Comparison of ENCODE assay signal across 8 cellular contexts in genomic region chr18:35756506-35757117, GRCh38.
DNase-seq lines count a peak whose midpoint lies in the region; ATAC-seq and TF ChIP-seq lines count a peak whose summit lies in the region.

No MANE protein-coding gene starts in this region.

- no peak overlapping the region for H3K4me3 Mint-ChIP-seq in activated CD4-positive, alpha-beta T cell treated with anti-CD3 and anti-CD28 coated beads, Interleukin-2, amount 10 ng/mL, durations not matched to agents 24 days and 14 days
- no peak overlapping the region for H3K4me3 Mint-ChIP-seq in memory B cell
- no peak overlapping the region for H3K4me3 Mint-ChIP-seq in stimulated activated effector memory CD8-positive, alpha-beta T cell treated with anti-CD3 and anti-CD28 coated beads, Interleukin-12 subunit alpha, Interleukin-12 subunit beta, amount 100 ng/mL, for 72 hours

- no peak for TF ChIP-seq POLR2A in GM18505 (IDR thresholded peaks at IDR 0.05; ENCODE audit: borderline replicate concordance, extremely low read depth, insufficient read depth, insufficient read length)

- H3K9me3 Mint-ChIP-seq in activated CD4-positive, alpha-beta T cell treated with anti-CD3 and anti-CD28 coated beads, Interleukin-2, amount 10 ng/mL, durations not matched to agents 24 days and 14 days = no peaks in the 10 kb centered on the region
- H3K9me3 Mint-ChIP-seq in memory B cell = no peaks in the 10 kb centered on the region
- H3K9me3 Mint-ChIP-seq in stimulated activated effector memory CD8-positive, alpha-beta T cell treated with anti-CD3 and anti-CD28 coated beads, Interleukin-12 subunit alpha, Interleukin-12 subunit beta, amount 100 ng/mL, for 72 hours = no peaks in the 10 kb centered on the region

- ATAC-seq in HG03159 (IDR thresholded peaks at IDR 0.05; ENCODE audit: unreplicated experiment) = peak; percentile 76
- ATAC-seq in memory B cell (ENCODE audit: low read depth) = peak; percentile 79
- ATAC-seq in stimulated activated effector memory CD8-positive, alpha-beta T cell treated with anti-CD3 and anti-CD28 coated beads, Interleukin-12 subunit alpha, Interleukin-12 subunit beta, amount 100 ng/mL, for 72 hours = peak; percentile 75
- no peak for ATAC-seq in GM18505 (IDR thresholded peaks at IDR 0.05; ENCODE audit: unreplicated experiment)

- intact Hi-C loops in activated CD4-positive, alpha-beta T cell treated with anti-CD3 and anti-CD28 coated beads, Interleukin-2, amount 10 ng/mL, durations not matched to agents 24 days and 14 days (cut with micrococcal nuclease) = loop anchor here (1.0 to 10.0 kb wide), 2 partner anchors 338 to 528 kb away; no protein-coding TSS in a partner anchor

- no peak overlapping the region for H3K4me3 ChIP-seq in GM12864 (ENCODE audit: low read depth, low read length)

- H3K27ac Mint-ChIP-seq in activated CD4-positive, alpha-beta T cell treated with anti-CD3 and anti-CD28 coated beads, Interleukin-2, amount 10 ng/mL, durations not matched to agents 24 days and 14 days = no peak overlapping the region
- no peak overlapping the region for H3K27ac Mint-ChIP-seq in memory B cell
- H3K27ac Mint-ChIP-seq in stimulated activated effector memory CD8-positive, alpha-beta T cell treated with anti-CD3 and anti-CD28 coated beads, Interleukin-12 subunit alpha, Interleukin-12 subunit beta, amount 100 ng/mL, for 72 hours = no peak overlapping the region

- no peaks in the 10 kb centered on the region for H3K4me1 Mint-ChIP-seq in activated CD4-positive, alpha-beta T cell treated with anti-CD3 and anti-CD28 coated beads, Interleukin-2, amount 10 ng/mL, durations not matched to agents 24 days and 14 days
- no peaks in the 10 kb centered on the region for H3K4me1 Mint-ChIP-seq in memory B cell
- H3K4me1 Mint-ChIP-seq in stimulated activated effector memory CD8-positive, alpha-beta T cell treated with anti-CD3 and anti-CD28 coated beads, Interleukin-12 subunit alpha, Interleukin-12 subunit beta, amount 100 ng/mL, for 72 hours = no peaks in the 10 kb centered on the region

- H3K36me3 Mint-ChIP-seq in activated CD4-positive, alpha-beta T cell treated with anti-CD3 and anti-CD28 coated beads, Interleukin-2, amount 10 ng/mL, durations not matched to agents 24 days and 14 days (ENCODE audit: low read depth) = no peaks in the 10 kb centered on the region
- no peaks in the 10 kb centered on the region for H3K36me3 Mint-ChIP-seq in memory B cell
- H3K36me3 Mint-ChIP-seq in stimulated activated effector memory CD8-positive, alpha-beta T cell treated with anti-CD3 and anti-CD28 coated beads, Interleukin-12 subunit alpha, Interleukin-12 subunit beta, amount 100 ng/mL, for 72 hours = no peaks in the 10 kb centered on the region

- peak; percentile 16 for DNase-seq in GM12864 (ENCODE audit: low read depth)
- peak; percentile 57 for DNase-seq in NCI-H446 treated with DMSO at 0.1 percent for 48 hours (lab: John Stamatoyannopoulos, UW)
- DNase-seq in activated CD4-positive, alpha-beta T cell treated with anti-CD3 and anti-CD28 coated beads, Interleukin-2, amount 10 ng/mL, durations not matched to agents 24 days and 14 days = peak; percentile 87
- DNase-seq in effector CD8-positive, alpha-beta T cell (lab: John Stamatoyannopoulos, UW) = peak; percentile 23
- peak; percentile 54 to 76 for DNase-seq in memory B cell (ENCODE audit: low spot score in 2 of 2)
- peak; percentile 28 to 67 for DNase-seq in stimulated activated effector memory CD8-positive, alpha-beta T cell treated with anti-CD3 and anti-CD28 coated beads, Interleukin-12 subunit alpha, Interleukin-12 subunit beta, amount 100 ng/mL, for 72 hours (ENCODE audit: low spot score in 2 of 2)

- H3K27me3 Mint-ChIP-seq in activated CD4-positive, alpha-beta T cell treated with anti-CD3 and anti-CD28 coated beads, Interleukin-2, amount 10 ng/mL, durations not matched to agents 24 days and 14 days = peaks cover 16% of the 10 kb centered on the region
- H3K27me3 Mint-ChIP-seq in memory B cell = peaks cover 11% of the 10 kb centered on the region

- peak; percentile 68 for TF ChIP-seq CTCF in GM12864 (IDR thresholded peaks at IDR 0.05; ENCODE audit: low read depth, low read length, missing control alignments)

Comparison
In these comparisons a context has a peak if more than half of its experiments do, and no peak if none do; other contexts are left out.
1. DNase-seq: peak in every context shown above with its lines; median percentile 87 in activated CD4-positive, alpha-beta T cell treated with anti-CD3 and anti-CD28 coated beads, Interleukin-2, amount 10 ng/mL, durations not matched to agents 24 days and 14 days; 65 in memory B cell; 57 in NCI-H446 treated with DMSO at 0.1 percent for 48 hours; 48 in stimulated activated effector memory CD8-positive, alpha-beta T cell treated with anti-CD3 and anti-CD28 coated beads, Interleukin-12 subunit alpha, Interleukin-12 subunit beta, amount 100 ng/mL, for 72 hours; 23 in effector CD8-positive, alpha-beta T cell; 16 in GM12864.